In the genomic region with DNA sequence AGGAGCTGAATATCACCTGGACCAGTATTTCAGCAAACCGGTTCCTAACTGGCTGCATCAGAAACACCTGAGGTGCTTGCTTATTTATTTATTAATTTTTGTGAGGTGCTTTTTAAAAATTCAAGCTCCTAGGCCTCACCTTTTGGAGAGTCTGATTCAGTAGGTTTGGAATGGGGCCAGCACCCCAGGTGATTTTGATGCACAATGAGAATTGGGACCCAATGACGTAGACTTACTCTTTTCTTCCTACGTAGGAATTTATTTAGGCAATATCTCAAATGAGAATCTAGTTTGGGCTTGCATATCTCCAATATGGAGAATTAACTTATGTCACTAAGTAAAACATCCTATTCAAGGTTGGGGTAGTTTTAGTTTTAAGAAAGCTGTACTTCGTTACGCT, we compare ENCODE assay signal across 22 cellular contexts. TPM values are rescaled to one million over a fixed set of nuclear protein-coding genes. Genes with fewer than 3 reads are reported as not detected.
DNase-seq lines count a peak whose midpoint lies in the region; ATAC-seq, FAIRE-seq and TF ChIP-seq lines count a peak whose summit lies in the region.
"Had no signal": no experiment of that assay in that cellular context is flagged by ENCODE, and none has a peak within 500 bp of the region (broad histone marks: within the 10 kb centered on the region; RNA-seq: fewer than 3 reads in every experiment).

No MANE protein-coding gene starts in this region.

- intact Hi-C loops in mammary epithelial cell (cut with micrococcal nuclease) (no loop called here), stomach (cut with DNase I; ENCODE audit: low total_unique reads) (no loop called here)

- TF ChIP-seq RAD21 in Ishikawa (IDR thresholded peaks at IDR 0.05; ENCODE audit: low read depth): no peak

- no peak for FAIRE-seq in H54 (lab: Jason Lieb, UNC)
- FAIRE-seq: A204.1, GM12892, GM18507, HepG2 had no signal

- H2AFZ ChIP-seq in mammary epithelial cell (ENCODE audit: low read depth, low read length): no peak overlapping the region
- H2AFZ ChIP-seq: GM23248 had no signal

- no peak overlapping the region for H3K9ac ChIP-seq in mammary epithelial cell (ENCODE audit: insufficient read depth, low read length)
- H3K9ac ChIP-seq: GM23248 had no signal

- BruUV-seq in mammary epithelial cell (replicated peaks; lab: Mats Ljungman, UMichigan): no TSS peak

- TF ChIP-seq POLR2A in stomach (IDR thresholded peaks at IDR 0.05) (no peak), H54 (IDR thresholded peaks at IDR 0.05; ENCODE audit: low read depth, low read length) (no peak)

- peak; percentile 77 for ATAC-seq in foreskin keratinocyte
- ATAC-seq: HepG2 had no signal

- CTCF ChIA-PET in mammary epithelial cell (lab: Charles Lee; ENCODE audit: low non-redundant PET): no interaction called here

- TF ChIP-seq EP300 in Ishikawa (IDR thresholded peaks at IDR 0.05; ENCODE audit: borderline replicate concordance): no peak
- TF ChIP-seq EP300 in stomach (IDR thresholded peaks at IDR 0.05): no peak

- no peaks in the 10 kb centered on the region for H4K20me1 ChIP-seq in mammary epithelial cell (ENCODE audit: insufficient read depth, low read length)

- H3K27ac ChIP-seq in mammary epithelial cell (ENCODE audit: insufficient read depth, low read depth, low read length) (peak overlapping the region; percentile 25), foreskin keratinocyte (peak overlapping the region; percentile 25), stomach (no peak overlapping the region)
- H3K27ac ChIP-seq: GM23248 had no signal

- H3K4me1 ChIP-seq in mammary epithelial cell (ENCODE audit: insufficient read depth, low read length) (peaks cover 4% of the 10 kb centered on the region), foreskin keratinocyte (peaks cover 8% of the 10 kb centered on the region), stomach (peaks cover 0 to 1% (median 0%) of the 10 kb centered on the region in 4 donors)
- H3K4me1 ChIP-seq: BE2C had no signal

- TF ChIP-seq CTCF in mammary epithelial cell (conservative IDR thresholded peaks at IDR 0.05 in 1 of 2, IDR thresholded peaks at IDR 0.05 in 1 of 2; ENCODE audit: extremely low read depth in 1 of 2, insufficient read depth in 1 of 2, low read depth in 1 of 2, low read length in 2 of 2): no peak
- no peak for TF ChIP-seq CTCF in foreskin keratinocyte (conservative IDR thresholded peaks at IDR 0.05)
- no peak for TF ChIP-seq CTCF in stomach (IDR thresholded peaks at IDR 0.05)

- H3K36me3 ChIP-seq in mammary epithelial cell (ENCODE audit: insufficient read depth, low read length) (peaks cover 34% of the 10 kb centered on the region), stomach (peaks cover 5 to 65% (median 57%) of the 10 kb centered on the region in 4 donors)

- DNase-seq in mammary epithelial cell: peak; percentile 76
- peak; percentile 74 to 94 for DNase-seq in foreskin keratinocyte
- no peak for DNase-seq in stomach
- DNase-seq in CD1c-positive myeloid dendritic cell (ENCODE audit: extremely low spot score): no peak
- DNase-seq in H54 (ENCODE audit: insufficient read length, low spot score): no peak
- DNase-seq: ACHN; BE2C; C1 segment of cervical spinal cord; CD4-positive, alpha-beta T cell; DMS153; DMS79; GDM1; GM23248; HCEC 1CT; HFFc6 had no signal

- H3K27me3 ChIP-seq in mammary epithelial cell (ENCODE audit: insufficient read depth, low read length) (no peaks in the 10 kb centered on the region), foreskin keratinocyte (no peaks in the 10 kb centered on the region), stomach (no peaks in the 10 kb centered on the region)
- H3K27me3 ChIP-seq: BE2C had no signal

- H3K79me2 ChIP-seq in mammary epithelial cell (ENCODE audit: insufficient read depth, low read length): peaks cover 37% of the 10 kb centered on the region

- dilution Hi-C loops in mammary epithelial cell (cut with HindIII; ENCODE audit: low sequenced_read_pairs): no loop called here

- no peak overlapping the region for H3K4me2 ChIP-seq in mammary epithelial cell (ENCODE audit: insufficient read depth, low read depth, low read length)

- 72% methylated on average over 5 of the region's 5 CpGs for WGBS in mammary epithelial cell (ENCODE audit: low coverage, missing lambda C conversion rate)
- 91 to 96% (median 94%) methylated on average over 5 of the region's 5 CpGs for WGBS in stomach, 5 donors

- H3K4me3 ChIP-seq in mammary epithelial cell (replicated peaks in 1 of 3; ENCODE audit: insufficient read depth in 1 of 3, low read depth in 2 of 3, low read length in 3 of 3) (no peak overlapping the region), stomach (no peak overlapping the region)
- H3K4me3 ChIP-seq: GM23248 had no signal

- in situ Hi-C loops in mammary epithelial cell (cut with MboI; ENCODE audit: low sequenced_read_pairs in 2 of 2): no loop called here

- H3K9me3 ChIP-seq in mammary epithelial cell (replicated peaks; ENCODE audit: insufficient read depth, low read length): no peaks in the 10 kb centered on the region
- H3K9me3 ChIP-seq in stomach: no peaks in the 10 kb centered on the region
- H3K9me3 ChIP-seq: BE2C had no signal

TF ChIP-seq in Ishikawa, 13 proteins besides CTCF, POLR2A, EP300 and RAD21:
- TF ChIP-seq, protein P1, sequence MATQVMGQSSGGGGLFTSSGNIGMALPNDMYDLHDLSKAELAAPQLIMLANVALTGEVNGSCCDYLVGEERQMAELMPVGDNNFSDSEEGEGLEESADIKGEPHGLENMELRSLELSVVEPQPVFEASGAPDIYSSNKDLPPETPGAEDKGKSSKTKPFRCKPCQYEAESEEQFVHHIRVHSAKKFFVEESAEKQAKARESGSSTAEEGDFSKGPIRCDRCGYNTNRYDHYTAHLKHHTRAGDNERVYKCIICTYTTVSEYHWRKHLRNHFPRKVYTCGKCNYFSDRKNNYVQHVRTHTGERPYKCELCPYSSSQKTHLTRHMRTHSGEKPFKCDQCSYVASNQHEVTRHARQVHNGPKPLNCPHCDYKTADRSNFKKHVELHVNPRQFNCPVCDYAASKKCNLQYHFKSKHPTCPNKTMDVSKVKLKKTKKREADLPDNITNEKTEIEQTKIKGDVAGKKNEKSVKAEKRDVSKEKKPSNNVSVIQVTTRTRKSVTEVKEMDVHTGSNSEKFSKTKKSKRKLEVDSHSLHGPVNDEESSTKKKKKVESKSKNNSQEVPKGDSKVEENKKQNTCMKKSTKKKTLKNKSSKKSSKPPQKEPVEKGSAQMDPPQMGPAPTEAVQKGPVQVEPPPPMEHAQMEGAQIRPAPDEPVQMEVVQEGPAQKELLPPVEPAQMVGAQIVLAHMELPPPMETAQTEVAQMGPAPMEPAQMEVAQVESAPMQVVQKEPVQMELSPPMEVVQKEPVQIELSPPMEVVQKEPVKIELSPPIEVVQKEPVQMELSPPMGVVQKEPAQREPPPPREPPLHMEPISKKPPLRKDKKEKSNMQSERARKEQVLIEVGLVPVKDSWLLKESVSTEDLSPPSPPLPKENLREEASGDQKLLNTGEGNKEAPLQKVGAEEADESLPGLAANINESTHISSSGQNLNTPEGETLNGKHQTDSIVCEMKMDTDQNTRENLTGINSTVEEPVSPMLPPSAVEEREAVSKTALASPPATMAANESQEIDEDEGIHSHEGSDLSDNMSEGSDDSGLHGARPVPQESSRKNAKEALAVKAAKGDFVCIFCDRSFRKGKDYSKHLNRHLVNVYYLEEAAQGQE (IDR thresholded peaks at IDR 0.05; ENCODE audit: low read depth): no peak
- TF ChIP-seq, protein P2, sequence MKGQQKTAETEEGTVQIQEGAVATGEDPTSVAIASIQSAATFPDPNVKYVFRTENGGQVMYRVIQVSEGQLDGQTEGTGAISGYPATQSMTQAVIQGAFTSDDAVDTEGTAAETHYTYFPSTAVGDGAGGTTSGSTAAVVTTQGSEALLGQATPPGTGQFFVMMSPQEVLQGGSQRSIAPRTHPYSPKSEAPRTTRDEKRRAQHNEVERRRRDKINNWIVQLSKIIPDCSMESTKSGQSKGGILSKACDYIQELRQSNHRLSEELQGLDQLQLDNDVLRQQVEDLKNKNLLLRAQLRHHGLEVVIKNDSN (IDR thresholded peaks at IDR 0.05): no peak
- TF ChIP-seq FOXM1 (IDR thresholded peaks at IDR 0.05; ENCODE audit: borderline replicate concordance, low read depth) (no peak), EGR1 (IDR thresholded peaks at IDR 0.05) (no peak), NFIC (IDR thresholded peaks at IDR 0.05) (peak; percentile 51; the same call in 1 of the 2 replicates)

RNA-seq across cellular contexts. Expression of a gene that starts 7.3 kb away (rescaled TPM):
- total RNA-seq in mammary epithelial cell: 10 to 100 TPM; 18.2 to 19.7 TPM
- 16.9 TPM for polyA plus RNA-seq in mammary epithelial cell
- 6.9 TPM for polyA minus RNA-seq in mammary epithelial cell
- 28.0 and 28.1 TPM in 2 replicates for total RNA-seq in foreskin keratinocyte
- 21.9 and 25.1 TPM in 2 replicates for polyA plus RNA-seq in foreskin keratinocyte
- total RNA-seq in stomach: 10 to 100 TPM in 4 of 5 donors, not detected in 1; 10.3 to 26.8 (median 20.7) TPM
- 10 to 100 TPM; 12.2 to 22.3 (median 12.5) TPM for polyA plus RNA-seq in stomach

RNA-seq across cellular contexts. Expression of a gene that starts 18.6 kb away (rescaled TPM):
- total RNA-seq in mammary epithelial cell (not detected), foreskin keratinocyte (not detected in 2 replicates), stomach (1,000 to 10,000 TPM in 1 of 5 donors, 100 to 1,000 TPM in 2, 10 to 100 TPM in 2; 24.0 to 2,662 (median 177) TPM)
- polyA plus RNA-seq in mammary epithelial cell (not detected), foreskin keratinocyte (0.04 TPM in 1 of 2 replicates, not detected in the other), stomach (100 to 1,000 TPM; 134 to 541 (median 503) TPM)
- polyA minus RNA-seq in mammary epithelial cell: not detected
- total RNA-seq: Daoy, GM23248, H4, HFFc6 had no signal
- polyA plus RNA-seq: GM23248 had no signal

Comparison
In these comparisons a context has a peak if more than half of its experiments do, and no peak if none do; other contexts are left out.
1. DNase-seq: peak in mammary epithelial cell (single experiment) and foreskin keratinocyte (2 of 2); none in stomach (single experiment), CD1c-positive myeloid dendritic cell (single experiment) and H54 (single experiment).
2. H3K27ac ChIP-seq: peak in mammary epithelial cell (single experiment) and foreskin keratinocyte (single experiment); none in stomach (0 of 5).
3. RNA of a gene that starts 18.6 kb away (total RNA-seq): 24.0 to 2,662 TPM in stomach; not detected in mammary epithelial cell and not detected in foreskin keratinocyte; every median in the first group is over 10 times any median in the second.